ENCODE assay signal across 17 cellular contexts in genomic region chr15:87031545-87032230, GRCh38.
"Had no signal": no experiment of that assay in that cellular context is flagged by ENCODE, and none has a peak within 500 bp of the region (broad histone marks: within the 10 kb centered on the region; RNA-seq: fewer than 3 reads in every experiment).

No MANE protein-coding gene starts in this region.

- H3K36me3 ChIP-seq: adrenal gland, colonic mucosa, gastroesophageal sphincter, heart right ventricle, left lung, suprapubic skin had no signal

- DNase-seq: activated CD4-positive, alpha-beta T cell treated with anti-CD3 and anti-CD28 coated beads for 36 hours; activated CD8-positive, alpha-beta T cell treated with anti-CD3 and anti-CD28 coated beads for 36 hours; activated effector memory CD4-positive, alpha-beta T cell treated with Interleukin-2 at 50 U/mL for 16 hours; activated naive CD4-positive, alpha-beta T cell treated with anti-CD3 and anti-CD28 coated beads, Interleukin-2, amount 50 U/mL, for 16 hours; activated T-cell treated with anti-CD3 and anti-CD28 coated beads, Interleukin-2, amount 50 U/mL, for 4 hours; adrenal gland; central memory CD4-positive, alpha-beta T cell; colonic mucosa; heart right ventricle; left lung; posterior cingulate gyrus; stimulated activated CD4-positive, alpha-beta T cell treated with anti-CD3 and anti-CD28 coated beads, Interleukin-4, amount 100 ng/mL, for 1 hour; stimulated activated naive B cell treated with anti-CD40 and anti-IgM and Interleukin-4, amounts not matched to agents 10 μg/mL and 1 μg/mL and 100 μg/mL, for 72 hours; T-helper 17 cell had no signal

- H3K9me3 ChIP-seq: adrenal gland, colonic mucosa, gastroesophageal sphincter, left lung, suprapubic skin had no signal

- ATAC-seq: activated CD4-positive, alpha-beta T cell treated with anti-CD3 and anti-CD28 coated beads for 36 hours; activated CD8-positive, alpha-beta T cell treated with anti-CD3 and anti-CD28 coated beads for 36 hours; activated T-cell treated with anti-CD3 and anti-CD28 coated beads, Interleukin-2, amount 50 U/mL, for 4 hours; gastroesophageal sphincter; left lung; natural killer cell treated with Interleukin-12 subunit alpha and Interleukin-12 subunit beta and Interleukin-15 and Interleukin-18, amount 100 ng/mL, for 72 hours; stimulated activated naive B cell treated with anti-CD40 and anti-IgM and Interleukin-4, amounts not matched to agents 10 μg/mL and 1 μg/mL and 100 μg/mL, for 72 hours; T-helper 17 cell had no signal

- H3K4me3 ChIP-seq: adrenal gland, colonic mucosa, gastroesophageal sphincter, heart right ventricle, left lung, suprapubic skin had no signal

- H3K27ac ChIP-seq: adrenal gland, colonic mucosa, gastroesophageal sphincter, heart right ventricle, left lung, suprapubic skin had no signal

- H3K4me1 ChIP-seq: adrenal gland, colonic mucosa, left lung, suprapubic skin had no signal

- H3K27me3 ChIP-seq: adrenal gland, colonic mucosa, gastroesophageal sphincter, heart right ventricle, left lung, suprapubic skin had no signal
